Comparison of ENCODE assay signal across 1 cellular context in genomic region chr2:156400704-156401678, GRCh38.
A peak's percentile ranks its signal among the peaks of the same experiment; 100 is the strongest.
TF ChIP-seq lines count a peak whose summit lies in the region.

No MANE protein-coding gene starts in this region.

TF ChIP-seq in GM12878, 131 proteins besides CTCF, POLR2A, EP300 and RAD21 (continued from another document and continues in another):
- TF ChIP-seq ZNF687 (IDR thresholded peaks at IDR 0.05) (no peak), ZBTB4 (CRISPR knock-in tag; IDR thresholded peaks at IDR 0.05) (no peak), MTA2 (IDR thresholded peaks at IDR 0.05; ENCODE audit: low read depth) (0 out of 2 replicates have a peak, but pooled peaks have one; percentile 14), ELK1 (IDR thresholded peaks at IDR 0.05; ENCODE audit: low read depth, low read length) (no peak), MAX (IDR thresholded peaks at IDR 0.05; ENCODE audit: low read depth, low read length) (no peak), RB1 (IDR thresholded peaks at IDR 0.05; ENCODE audit: borderline replicate concordance) (peak; percentile 92; the same call in 1 of the 2 replicates), ZSCAN29 (IDR thresholded peaks at IDR 0.05) (peak; percentile 94), NR2C2 (IDR thresholded peaks at IDR 0.05; ENCODE audit: borderline replicate concordance, control insufficient read depth, insufficient read length, low read depth) (no peak), RUNX3 (IDR thresholded peaks at IDR 0.05; ENCODE audit: low read length) (peak; percentile 74), SUZ12 (IDR thresholded peaks at IDR 0.05; ENCODE audit: unreplicated experiment) (no peak), PBX3 (IDR thresholded peaks at IDR 0.05; ENCODE audit: insufficient replicate concordance, low read depth, low read length) (no peak), CUX1 (IDR thresholded peaks at IDR 0.05; ENCODE audit: insufficient replicate concordance, low read depth, low read length) (no peak), CHD2 (IDR thresholded peaks at IDR 0.05; ENCODE audit: borderline replicate concordance, low read depth, low read length) (no peak), NR2F1 (conservative IDR thresholded peaks at IDR 0.05) (peak; percentile 40; the same call in 1 of the 2 replicates), JUNB (IDR thresholded peaks at IDR 0.05) (peak; percentile 35), STAT1 (conservative IDR thresholded peaks at IDR 0.05) (0 out of 2 replicates have a peak, but pooled peaks have one; percentile 95), ZBTB33 (IDR thresholded peaks at IDR 0.05) (no peak), SMC3 (IDR thresholded peaks at IDR 0.05; ENCODE audit: borderline replicate concordance, low read length) (no peak; the same call in 1 of the 2 replicates), RBBP5 (conservative IDR thresholded peaks at IDR 0.05) (no peak), ZNF592 (IDR thresholded peaks at IDR 0.05) (no peak), BACH1 (IDR thresholded peaks at IDR 0.05; ENCODE audit: borderline replicate concordance) (no peak), MYB (IDR thresholded peaks at IDR 0.05; ENCODE audit: borderline replicate concordance, low read depth, low read length) (no peak), ZNF207 (IDR thresholded peaks at IDR 0.05; ENCODE audit: borderline replicate concordance) (peak; percentile 87), RAD51 (IDR thresholded peaks at IDR 0.05) (no peak), HDAC6 (IDR thresholded peaks at IDR 0.05; ENCODE audit: unreplicated experiment) (no peak), ZZZ3 (IDR thresholded peaks at IDR 0.05; ENCODE audit: control insufficient read depth, insufficient read length, low read depth) (no peak), SIN3A (IDR thresholded peaks at IDR 0.05; ENCODE audit: low read depth, low read length) (no peak), TCF12 (IDR thresholded peaks at IDR 0.05; ENCODE audit: low read depth, low read length) (0 out of 2 replicates have a peak, but pooled peaks have one; percentile 22), SREBF2 (IDR thresholded peaks at IDR 0.05; ENCODE audit: low read length) (peak; percentile 96), SMAD1 (IDR thresholded peaks at IDR 0.05; ENCODE audit: low read depth, partially characterized antibody) (no peak), CREB1 (IDR thresholded peaks at IDR 0.05; ENCODE audit: low read depth) (peak; percentile 53), CBX3 (IDR thresholded peaks at IDR 0.05; ENCODE audit: borderline replicate concordance, low read depth) (no peak), POLR2AphosphoS2 (IDR thresholded peaks at IDR 0.05; ENCODE audit: low read depth, low read length) (no peak), FOS (IDR thresholded peaks at IDR 0.05; ENCODE audit: borderline replicate concordance, extremely low read depth, insufficient read length) (no peak), POU2F2 (IDR thresholded peaks at IDR 0.05; ENCODE audit: borderline replicate concordance, low read depth, low read length) (peak; percentile 72; the same call in 1 of the 3 replicates), STAT3 (IDR thresholded peaks at IDR 0.05; ENCODE audit: low read depth, low read length) (no peak), YY1 (IDR thresholded peaks at IDR 0.05; ENCODE audit: low read depth, low read length) (peak; percentile 14), MEF2A (IDR thresholded peaks at IDR 0.05; ENCODE audit: insufficient read depth, low read depth, low read length) (peak; percentile 57; the same call in 1 of the 2 replicates), TBL1XR1 (IDR thresholded peaks at IDR 0.05; ENCODE audit: low read depth, low read length) (peak; percentile 87), PML (IDR thresholded peaks at IDR 0.05; ENCODE audit: low read length) (peak; percentile 75; the same call in 1 of the 2 replicates)
